Comparison of ENCODE assay signal across 8 cellular contexts in the genomic region with DNA sequence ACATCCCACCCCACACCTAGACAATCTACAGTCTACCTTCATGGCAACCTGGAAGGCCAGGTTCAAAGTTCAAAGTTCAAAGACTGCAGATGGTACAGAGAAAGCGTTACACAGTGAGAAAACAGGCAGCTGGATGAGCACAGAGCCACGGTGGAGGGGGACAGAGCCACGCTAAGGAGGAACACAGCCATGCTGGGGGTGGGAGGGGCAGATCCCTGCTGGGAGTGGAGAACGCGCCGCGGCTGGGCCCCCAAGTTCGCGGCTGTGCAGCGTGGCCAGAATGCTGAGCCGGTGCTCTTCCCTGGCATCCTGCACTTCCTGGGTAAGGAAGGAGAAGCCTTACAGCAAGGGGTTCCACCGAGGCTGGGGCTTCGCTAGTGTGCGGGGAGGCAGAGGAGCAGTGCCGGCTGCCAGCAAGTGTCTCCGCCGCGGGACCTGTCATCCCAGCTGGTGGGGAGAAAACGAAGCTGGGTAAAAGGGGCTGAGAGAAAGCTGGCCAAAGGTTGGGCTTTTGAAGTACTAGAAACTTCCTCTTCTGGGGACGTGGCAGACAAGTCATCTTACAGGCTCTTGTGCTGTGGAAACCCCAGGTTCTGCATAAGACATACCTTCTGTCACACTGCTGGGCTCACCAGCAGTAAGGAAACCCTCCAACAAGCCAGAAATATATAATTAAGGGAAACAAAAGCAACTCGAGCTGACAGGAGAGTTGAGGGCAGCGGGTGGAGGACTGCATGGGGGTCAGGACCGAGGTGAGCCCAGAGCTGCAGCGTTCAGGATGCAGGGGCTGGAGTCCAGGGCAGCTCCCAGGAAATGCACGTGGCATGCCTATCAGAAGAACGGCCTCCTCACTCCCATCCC.
DNase-seq lines count a peak whose midpoint lies in the region; ATAC-seq and TF ChIP-seq lines count a peak whose summit lies in the region.

No MANE protein-coding gene starts in this region.

- no peak for TF ChIP-seq CTCF in RWPE2 (IDR thresholded peaks at IDR 0.05; ENCODE audit: poor library complexity, severe bottlenecking)
- no peak for TF ChIP-seq CTCF in neural progenitor cell (IDR thresholded peaks at IDR 0.05)

- H3K4me1 ChIP-seq in RWPE2 (ENCODE audit: insufficient read depth, poor library complexity, severe bottlenecking) = peaks cover 2% of the 10 kb centered on the region
- peaks cover 43% of the 10 kb centered on the region for H3K4me1 ChIP-seq in neural progenitor cell

- H3K9me3 ChIP-seq in RWPE2 (ENCODE audit: severe bottlenecking) (no peaks in the 10 kb centered on the region), neural progenitor cell (ENCODE audit: low read depth) (no peaks in the 10 kb centered on the region)

- DNase-seq in COLO668 (lab: John Stamatoyannopoulos, UW; ENCODE audit: unreplicated experiment) (peak; percentile 10), RWPE2 (ENCODE audit: low spot score) (peak; percentile 44), neural progenitor cell (ENCODE audit: low spot score) (no peak), ecto neural progenitor cell (ENCODE audit: low spot score) (no peak), NCI-H2196 (lab: John Stamatoyannopoulos, UW; ENCODE audit: unreplicated experiment) (no peak), germinal center (ENCODE audit: low spot score) (no peak)

- H3K4me3 Mint-ChIP-seq in dendritic cell treated with granulocyte-macrophage colony-stimulating factor and Interleukin-4, amounts not matched to agents 40 ng/mL and 50 ng/mL, for 4 days = peak overlapping the region; percentile 68
- H3K4me3 Mint-ChIP-seq in neural progenitor cell = no peak overlapping the region

- H3K27me3 Mint-ChIP-seq in dendritic cell treated with granulocyte-macrophage colony-stimulating factor and Interleukin-4, amounts not matched to agents 40 ng/mL and 50 ng/mL, for 4 days = no peaks in the 10 kb centered on the region
- H3K27me3 Mint-ChIP-seq in neural progenitor cell (ENCODE audit: insufficient read depth, low read depth) = peaks cover 1% of the 10 kb centered on the region

- ATAC-seq in RWPE2 (ENCODE audit: low read depth) (no peak), HG02798 (IDR thresholded peaks at IDR 0.05; ENCODE audit: poor library complexity, unreplicated experiment) (no peak)

- no peak overlapping the region for H3K4me2 ChIP-seq in neural progenitor cell

- H3K36me3 ChIP-seq in RWPE2 (ENCODE audit: low read depth) (no peaks in the 10 kb centered on the region), neural progenitor cell (no peaks in the 10 kb centered on the region)

- no peaks in the 10 kb centered on the region for H3K36me3 Mint-ChIP-seq in dendritic cell treated with granulocyte-macrophage colony-stimulating factor and Interleukin-4, amounts not matched to agents 40 ng/mL and 50 ng/mL, for 4 days (ENCODE audit: low read depth)
- H3K36me3 Mint-ChIP-seq in neural progenitor cell = no peaks in the 10 kb centered on the region

- H3K27ac Mint-ChIP-seq in dendritic cell treated with granulocyte-macrophage colony-stimulating factor and Interleukin-4, amounts not matched to agents 40 ng/mL and 50 ng/mL, for 4 days = no peak overlapping the region
- H3K27ac Mint-ChIP-seq in neural progenitor cell = peak overlapping the region; percentile 27

- H4K20me1 ChIP-seq in neural progenitor cell (ENCODE audit: low read depth) = peaks cover 62% of the 10 kb centered on the region

- H3K4me3 ChIP-seq in RWPE2 (ENCODE audit: severe bottlenecking) (no peak overlapping the region), neural progenitor cell (no peak overlapping the region)

- H3K27me3 ChIP-seq in RWPE2 (ENCODE audit: insufficient read depth, poor library complexity, severe bottlenecking) (no peaks in the 10 kb centered on the region), neural progenitor cell (no peaks in the 10 kb centered on the region)

- H3K9ac ChIP-seq in neural progenitor cell = no peak overlapping the region

- H3K9me3 Mint-ChIP-seq in dendritic cell treated with granulocyte-macrophage colony-stimulating factor and Interleukin-4, amounts not matched to agents 40 ng/mL and 50 ng/mL, for 4 days = no peaks in the 10 kb centered on the region
- H3K9me3 Mint-ChIP-seq in neural progenitor cell = no peaks in the 10 kb centered on the region

- H3K27ac ChIP-seq in RWPE2 (ENCODE audit: poor library complexity, severe bottlenecking) (no peak overlapping the region), neural progenitor cell (no peak overlapping the region)

- intact Hi-C loops in dendritic cell treated with granulocyte-macrophage colony-stimulating factor and Interleukin-4, amounts not matched to agents 40 ng/mL and 50 ng/mL, for 4 days (cut with micrococcal nuclease) = no loop called here

- no peak overlapping the region for H2AFZ ChIP-seq in neural progenitor cell (replicated peaks)

- peaks cover 94% of the 10 kb centered on the region for H3K79me2 ChIP-seq in neural progenitor cell (ENCODE audit: low read depth)

- peaks cover 17% of the 10 kb centered on the region for H3K4me1 Mint-ChIP-seq in dendritic cell treated with granulocyte-macrophage colony-stimulating factor and Interleukin-4, amounts not matched to agents 40 ng/mL and 50 ng/mL, for 4 days (ENCODE audit: low read depth)
- peaks cover 53% of the 10 kb centered on the region for H3K4me1 Mint-ChIP-seq in neural progenitor cell

- H3F3A ChIP-seq in neural progenitor cell (ENCODE audit: low read depth) = peaks cover 17% of the 10 kb centered on the region

Comparison
In these comparisons a context has a peak if more than half of its experiments do, and no peak if none do; other contexts are left out.
1. DNase-seq: peak in COLO668 (single experiment) and RWPE2 (single experiment); none in neural progenitor cell (single experiment), ecto neural progenitor cell (single experiment), NCI-H2196 (single experiment) and germinal center (single experiment).